ENCODE assay signal across 12 cellular contexts in the genomic region with DNA sequence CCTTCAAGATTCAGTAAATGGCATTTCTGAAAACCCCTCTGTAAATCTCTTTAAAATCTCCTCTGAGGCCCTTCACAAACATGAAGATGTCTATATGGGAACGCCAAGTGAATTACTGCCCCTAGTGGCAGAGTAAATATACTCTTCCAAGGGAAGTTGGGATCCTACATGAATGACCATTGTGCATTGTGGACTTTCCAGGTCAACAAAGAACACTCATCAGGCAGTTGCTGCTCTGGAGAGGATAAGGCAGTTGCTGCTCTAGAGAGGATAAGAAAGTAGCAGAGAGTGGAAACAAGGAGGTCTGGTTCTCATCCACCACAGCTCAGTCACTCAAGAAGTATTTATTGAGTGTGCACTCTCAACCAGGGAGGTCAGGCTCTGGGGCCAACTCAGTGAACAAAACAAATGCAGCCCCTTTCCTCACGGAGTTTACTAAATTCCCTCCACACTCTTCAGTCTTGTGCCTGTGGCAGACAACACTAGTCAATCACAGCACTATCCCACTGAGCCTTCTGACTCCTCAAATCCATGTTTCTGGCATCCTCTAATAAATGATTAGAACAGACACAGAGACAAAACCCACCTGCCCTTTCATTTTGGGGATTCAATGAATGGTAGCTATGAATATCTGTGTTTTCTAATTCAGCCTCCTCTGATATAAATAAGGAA. TPM values are rescaled to one million over a fixed set of nuclear protein-coding genes. Genes with fewer than 3 reads are reported as not detected.
DNase-seq lines count a peak whose midpoint lies in the region; ATAC-seq, FAIRE-seq and TF ChIP-seq lines count a peak whose summit lies in the region.
"Had no signal": no experiment of that assay in that cellular context is flagged by ENCODE, and none has a peak within 500 bp of the region (broad histone marks: within the 10 kb centered on the region; RNA-seq: fewer than 3 reads in every experiment).

No MANE protein-coding gene starts in this region.

- H3K4me2 ChIP-seq in KMS-11 (no peak overlapping the region), GM12878 (ENCODE audit: control insufficient read depth, insufficient read depth) (no peak overlapping the region)

- H3K27ac ChIP-seq in KMS-11: no peak overlapping the region
- no peak overlapping the region for H3K27ac ChIP-seq in GM12878 (ENCODE audit: control insufficient read depth, insufficient read depth)
- H3K27ac ChIP-seq: ascending aorta, SK-N-MC had no signal

- H3K9ac ChIP-seq in KMS-11 (no peak overlapping the region), GM12878 (ENCODE audit: control insufficient read depth, insufficient read depth, low read length) (no peak overlapping the region)

- H3K36me3 ChIP-seq in KMS-11 (ENCODE audit: insufficient read depth): no peaks in the 10 kb centered on the region
- no peaks in the 10 kb centered on the region for H3K36me3 ChIP-seq in GM12878 (ENCODE audit: control insufficient read depth in 2 of 2, insufficient read depth in 2 of 2, low read length in 1 of 2)
- H3K36me3 ChIP-seq: ascending aorta had no signal

- DNase-seq in GM12878 (ENCODE audit: low read depth, low spot score) (no peak), myocyte (ENCODE audit: low read depth) (peak; percentile 31), activated T-cell treated with anti-CD3 and anti-CD28 coated beads for 4 hours (no peak), NCI-H2107 treated with DMSO at 0.1 percent for 48 hours (lab: John Stamatoyannopoulos, UW; ENCODE audit: unreplicated experiment) (no peak), A172 (ENCODE audit: low spot score) (no peak)
- DNase-seq: GOT3, naive B cell had no signal

- WGBS in GM12878 (ENCODE audit: insufficient coverage, insufficient replicate concordance, low lambda C conversion rate, missing lambda C conversion rate): 49% methylated on average over 2 of the region's 2 CpGs

- SMC1A ChIA-PET in GM12878 (lab: Charles Lee; ENCODE audit: uncharacterized antibody, unreplicated experiment): no interaction called here

- peak; percentile 66 for TF ChIP-seq CTCF in KMS-11 (conservative IDR thresholded peaks at IDR 0.05; ENCODE audit: low read depth, low read length)
- peak; percentile 30 to 60 (median 45) for TF ChIP-seq CTCF in GM12878 (IDR thresholded peaks at IDR 0.05 in 2 of 3, conservative IDR thresholded peaks at IDR 0.05 in 1 of 3; ENCODE audit: control insufficient read depth in 2 of 3, extremely low read depth in 1 of 3, insufficient read depth in 1 of 3, low read depth in 3 of 3, low read length in 3 of 3)

- H4K20me1 ChIP-seq in KMS-11 (ENCODE audit: insufficient read depth) (no peaks in the 10 kb centered on the region), GM12878 (ENCODE audit: control insufficient read depth, insufficient read depth) (no peaks in the 10 kb centered on the region)

- in situ Hi-C loops in GM12878 (cut with MboI): no loop called here

- H3K9me3 ChIP-seq in GM12878 (replicated peaks; ENCODE audit: control insufficient read depth, insufficient read depth, low read length): no peaks in the 10 kb centered on the region
- H3K9me3 ChIP-seq: ascending aorta had no signal

- no peak for TF ChIP-seq RAD21 in GM12878 (IDR thresholded peaks at IDR 0.05; ENCODE audit: insufficient read depth, low read depth, low read length)

- intact Hi-C loops in GM12878 (cut with micrococcal nuclease; ENCODE audit: unreplicated experiment): loop anchor here (5.0 kb wide), 1 partner anchor 124 kb away; a partner anchor contains a TSS

- H3K4me1 ChIP-seq in KMS-11 (ENCODE audit: low read depth, poor library complexity, severe bottlenecking) (no peaks in the 10 kb centered on the region), GM12878 (ENCODE audit: control insufficient read depth, insufficient read depth, low read length) (no peaks in the 10 kb centered on the region)
- H3K4me1 ChIP-seq: ascending aorta had no signal

- no peak for TF ChIP-seq POLR2A in GM12878 (IDR thresholded peaks at IDR 0.05; ENCODE audit: low read depth, low read length)

- ATAC-seq in GM12878 (peak; percentile 51; the same call in 2 of the 3 replicates), HG02623 (IDR thresholded peaks at IDR 0.05; ENCODE audit: unreplicated experiment) (no peak)

- CTCF ChIA-PET in GM12878 (lab: Yijun Ruan, JAX): no interaction called here

- H3K4me3 ChIP-seq in KMS-11 (IDR thresholded peaks at IDR 0.05; ENCODE audit: insufficient read depth, low read depth, low read length): no peak overlapping the region
- H3K4me3 ChIP-seq in GM12878: no peak overlapping the region
- H3K4me3 ChIP-seq: ascending aorta, SK-N-MC had no signal

- FAIRE-seq in G401.6 (lab: Jason Lieb, UNC) (peak; percentile 45), GM12878 (lab: Jason Lieb, UNC) (peak; percentile 54)

- H3K27me3 ChIP-seq in KMS-11 (ENCODE audit: insufficient read depth, low read depth) (no peaks in the 10 kb centered on the region), GM12878 (replicated peaks in 1 of 2; ENCODE audit: control insufficient read depth in 2 of 2, insufficient read depth in 2 of 2, low read length in 1 of 2) (no peaks in the 10 kb centered on the region)
- H3K27me3 ChIP-seq: ascending aorta had no signal

- RAD21 ChIA-PET in GM12878 (lab: Charles Lee; ENCODE audit: unreplicated experiment): interaction anchor here (1.2 kb wide), 1 partner anchor 128 kb away, joined by 3 read pairs; no protein-coding TSS in a partner anchor

- BruUV-seq in GM12878 (replicated peaks; lab: Mats Ljungman, UMichigan): no TSS peak

- H3K79me2 ChIP-seq in KMS-11 (ENCODE audit: insufficient read depth, low read depth) (no peaks in the 10 kb centered on the region), GM12878 (ENCODE audit: control insufficient read depth, insufficient read depth, low read length) (no peaks in the 10 kb centered on the region)

- TF ChIP-seq EP300 in GM12878 (IDR thresholded peaks at IDR 0.05; ENCODE audit: borderline replicate concordance in 1 of 2, control insufficient read depth in 1 of 2, low read depth in 2 of 2, low read length in 2 of 2): no peak

- no peak overlapping the region for H2AFZ ChIP-seq in KMS-11 (ENCODE audit: low read depth)
- no peak overlapping the region for H2AFZ ChIP-seq in GM12878 (ENCODE audit: control insufficient read depth, low read depth, low read length)

- POLR2A ChIA-PET in GM12878 (lab: Charles Lee): no interaction called here

TF ChIP-seq in GM12878, 131 proteins besides CTCF, POLR2A, EP300 and RAD21:
- no peak for TF ChIP-seq NR2C2 (IDR thresholded peaks at IDR 0.05; ENCODE audit: borderline replicate concordance, control insufficient read depth, insufficient read length, low read depth)
- TF ChIP-seq, protein P1, sequence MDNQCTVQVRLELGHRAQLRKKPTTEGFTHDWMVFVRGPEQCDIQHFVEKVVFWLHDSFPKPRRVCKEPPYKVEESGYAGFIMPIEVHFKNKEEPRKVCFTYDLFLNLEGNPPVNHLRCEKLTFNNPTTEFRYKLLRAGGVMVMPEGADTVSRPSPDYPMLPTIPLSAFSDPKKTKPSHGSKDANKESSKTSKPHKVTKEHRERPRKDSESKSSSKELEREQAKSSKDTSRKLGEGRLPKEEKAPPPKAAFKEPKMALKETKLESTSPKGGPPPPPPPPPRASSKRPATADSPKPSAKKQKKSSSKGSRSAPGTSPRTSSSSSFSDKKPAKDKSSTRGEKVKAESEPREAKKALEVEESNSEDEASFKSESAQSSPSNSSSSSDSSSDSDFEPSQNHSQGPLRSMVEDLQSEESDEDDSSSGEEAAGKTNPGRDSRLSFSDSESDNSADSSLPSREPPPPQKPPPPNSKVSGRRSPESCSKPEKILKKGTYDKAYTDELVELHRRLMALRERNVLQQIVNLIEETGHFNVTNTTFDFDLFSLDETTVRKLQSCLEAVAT (IDR thresholded peaks at IDR 0.05): peak; percentile 83
- TF ChIP-seq SRF (IDR thresholded peaks at IDR 0.05; ENCODE audit: low read depth in 2 of 2, low read length in 2 of 2): peak in 1 of 2 experiments; percentile 73; a peak in 1 of 4 replicates
- TF ChIP-seq FOXK2 (IDR thresholded peaks at IDR 0.05): no peak
- TF ChIP-seq RAD51 (IDR thresholded peaks at IDR 0.05): no peak
TF ChIP-seq in GM12878: peak in this region for 2.

RNA-seq across cellular contexts. Expression of a gene that starts 52.9 kb away (rescaled TPM):
- not detected in 2 replicates for total RNA-seq in GM12878 (2013; cell fraction: nucleolus; rRNA removed)
- total RNA-seq in GM12878 (2014; rRNA removed) (under 0.01 TPM in 1 of 2 replicates, not detected in the other), GM12878 (2014; rRNA removed; fragmentation: Illumina TruSeq; extraction: Trizol) (not detected in 2 replicates), GM12878 (2021) (not detected in 2 replicates), myocyte (under 0.01 and 0.03 TPM in 2 replicates)
- polyA plus RNA-seq in GM12878 (2011; ENCODE audit: low read depth): not detected
- polyA plus RNA-seq in GM12878 (2011; rRNA removed) (not detected in 2 replicates), GM12878 (2014; fragmentation: Illumina TruSeq; extraction: Trizol) (not detected in 2 replicates), GM12878 (2014; fragmentation: Nextera tagmentation; extraction: Ambion mirVana) (not detected), GM12878 (2014; rRNA removed) (not detected in 2 replicates), GM12878 (2016; fragmentation: Nextera tagmentation; extraction: Ambion mirVana) (not detected)
- polyA plus RNA-seq in GM12878 (2011; cell fraction: cytosol; rRNA removed): not detected in 2 replicates
- not detected in 2 replicates for polyA plus RNA-seq in GM12878 (2011; cell fraction: nucleus; rRNA removed)
- not detected in 2 replicates for polyA plus RNA-seq in GM12878 (2012)
- polyA minus RNA-seq in GM12878 (2011; rRNA and poly(A)+ RNA removed): not detected in 2 replicates
- not detected in 2 replicates for polyA minus RNA-seq in GM12878 (2011; cell fraction: cytosol; rRNA and poly(A)+ RNA removed)
- polyA minus RNA-seq in GM12878 (2011; cell fraction: nucleus; rRNA and poly(A)+ RNA removed): not detected in 2 replicates
- polyA plus RNA-seq in myocyte (2012): 0.08 TPM
- total RNA-seq in A172 (2014; rRNA removed; shearing (Covaris generic)): not detected in 2 replicates
- total RNA-seq: ascending aorta had no signal
